ENCODE assay signal across 1 cellular context in the genomic region with DNA sequence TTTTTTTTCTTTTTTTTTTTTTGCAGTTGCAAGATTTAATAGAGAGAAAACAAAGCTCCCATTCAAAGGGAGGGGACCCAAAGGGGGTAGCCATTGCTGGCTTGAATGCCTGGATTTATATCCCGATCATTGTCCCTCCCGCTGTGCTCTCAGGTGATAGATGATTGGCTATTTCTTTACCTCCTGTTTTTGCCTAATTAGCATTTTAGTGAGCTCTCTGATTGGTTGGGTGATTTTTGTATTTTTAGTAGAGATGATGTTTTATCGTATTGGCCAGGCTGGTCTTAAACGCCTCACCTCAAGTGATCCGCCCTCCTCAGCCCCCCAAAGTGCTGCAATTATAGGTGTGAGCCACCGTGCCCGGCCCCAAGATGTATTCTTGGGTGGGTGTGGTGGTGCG. TPM values are rescaled to one million over a fixed set of nuclear protein-coding genes. Genes with fewer than 3 reads are reported as not detected.
"Had no signal": no experiment of that assay in that cellular context is flagged by ENCODE, and none has a peak within 500 bp of the region (broad histone marks: within the 10 kb centered on the region; RNA-seq: fewer than 3 reads in every experiment).

No MANE protein-coding gene starts in this region.

RNA-seq across cellular contexts. Expression of a gene that starts 29.4 kb away (rescaled TPM):
- total RNA-seq: Right ventricle myocardium inferior had no signal
